In genomic region chr11:78365381-78365792, GRCh38 we compare ENCODE assay signal across 8 cellular contexts. TPM values are rescaled to one million over a fixed set of nuclear protein-coding genes. Genes with fewer than 3 reads are reported as not detected.
DNase-seq lines count a peak whose midpoint lies in the region; ATAC-seq and TF ChIP-seq lines count a peak whose summit lies in the region.
"Had no signal": no experiment of that assay in that cellular context is flagged by ENCODE, and none has a peak within 500 bp of the region (broad histone marks: within the 10 kb centered on the region; RNA-seq: fewer than 3 reads in every experiment).

No MANE protein-coding gene starts in this region.

- H3K4me1 ChIP-seq in Panc1 (ENCODE audit: control insufficient read depth, insufficient read depth, low read length) = peaks cover 9% of the 10 kb centered on the region
- no peaks in the 10 kb centered on the region for H3K4me1 ChIP-seq in foreskin keratinocyte

- no peaks in the 10 kb centered on the region for H3K27me3 Mint-ChIP-seq in activated T-cell treated with anti-CD3 and anti-CD28 coated beads, Interleukin-2, amount 50 U/mL, for 4 hours (ENCODE audit: low read depth)

- intact Hi-C loops in Panc1 (cut with micrococcal nuclease; ENCODE audit: unreplicated experiment) = no loop called here

- CTCF ChIA-PET in Panc1 (lab: Charles Lee) = no interaction called here

- BruUV-seq in Panc1 (replicated peaks; lab: Mats Ljungman, UMichigan) = no TSS peak

- H3K27ac ChIP-seq in Panc1 (ENCODE audit: low read length) (no peak overlapping the region), foreskin keratinocyte (no peak overlapping the region)

- peak; percentile 66 for ATAC-seq in Panc1
- ATAC-seq in foreskin keratinocyte = peak; percentile 64
- no peak for ATAC-seq in activated T-cell treated with anti-CD3 and anti-CD28 coated beads, Interleukin-2, amount 50 U/mL, for 4 hours

- in situ Hi-C loops in Panc1 (cut with HindIII; ENCODE audit: low pct_unique_long_range_greater_than_20kb, low sequenced_read_pairs) = no loop called here

- H3K27me3 ChIP-seq in H7 (ENCODE audit: control insufficient read depth, insufficient read depth, low read length) (no peaks in the 10 kb centered on the region), Panc1 (ENCODE audit: control insufficient read depth, insufficient read depth, low read length) (no peaks in the 10 kb centered on the region), foreskin keratinocyte (no peaks in the 10 kb centered on the region)

- no peaks in the 10 kb centered on the region for H3K9me3 ChIP-seq in Panc1 (ENCODE audit: control insufficient read depth, insufficient read depth, low read depth, low read length)

- H3K36me3 ChIP-seq in H7 (replicated peaks; ENCODE audit: control insufficient read depth, insufficient read depth, low read length) (no peaks in the 10 kb centered on the region), Panc1 (ENCODE audit: control insufficient read depth, insufficient read depth, low read length) (no peaks in the 10 kb centered on the region)

- H3K4me1 Mint-ChIP-seq in activated T-cell treated with anti-CD3 and anti-CD28 coated beads, Interleukin-2, amount 50 U/mL, for 4 hours (ENCODE audit: low read depth) = no peaks in the 10 kb centered on the region

- POLR2A ChIA-PET in Panc1 (lab: Charles Lee) = no interaction called here

- no peak overlapping the region for H3K4me3 Mint-ChIP-seq in activated T-cell treated with anti-CD3 and anti-CD28 coated beads, Interleukin-2, amount 50 U/mL, for 4 hours

- H3K9me3 Mint-ChIP-seq in activated T-cell treated with anti-CD3 and anti-CD28 coated beads, Interleukin-2, amount 50 U/mL, for 4 hours = no peaks in the 10 kb centered on the region

- H3K36me3 Mint-ChIP-seq in activated T-cell treated with anti-CD3 and anti-CD28 coated beads, Interleukin-2, amount 50 U/mL, for 4 hours (ENCODE audit: insufficient read depth) = no peaks in the 10 kb centered on the region

- DNase-seq in H7 (peak; percentile 73), Panc1 (ENCODE audit: low read depth, low spot score) (no peak), foreskin keratinocyte (peak; percentile 29 to 71), retina (peak; percentile 30)
- DNase-seq in activated CD8-positive, alpha-beta memory T cell treated with anti-CD3 and anti-CD28 coated beads for 24 hours = no peak
- no peak for DNase-seq in activated CD4-positive, CD25-positive, alpha-beta regulatory T cell treated with anti-CD3 and anti-CD28 coated beads, Interleukin-2, amount 50 U/mL, for 72 hours
- no peak for DNase-seq in activated T-cell treated with anti-CD3 and anti-CD28 coated beads, Interleukin-2, amount 50 U/mL, for 4 hours
- DNase-seq: activated CD4-positive, alpha-beta T cell treated with anti-CD3 and anti-CD28 coated beads, Interleukin-2, amount 50 U/mL, for 1 hour had no signal

- TF ChIP-seq CTCF in Panc1 (IDR thresholded peaks at IDR 0.05) = 0 out of 2 replicates have a peak, but pooled peaks have one; percentile 11
- no peak for TF ChIP-seq CTCF in foreskin keratinocyte (conservative IDR thresholded peaks at IDR 0.05)

- H3K4me3 ChIP-seq in H7 (ENCODE audit: insufficient read depth, low read depth, low read length) = no peak overlapping the region
- H3K4me3 ChIP-seq in Panc1 (ENCODE audit: low read depth in 2 of 2, low read length in 2 of 2) = no peak overlapping the region

RNA-seq across cellular contexts. Expression of gene GAB2, which starts 52.2 kb away (rescaled TPM):
- total RNA-seq in H7 (2014; rRNA removed; shearing (Covaris generic)) = 7.6 and 9.6 TPM in 2 replicates
- total RNA-seq in Panc1 (2021; ENCODE audit: unreplicated experiment) (10.0 TPM), foreskin keratinocyte (0.53 and 0.61 TPM in 2 replicates)
- polyA plus RNA-seq in Panc1 (2012; ENCODE audit: insufficient read length) = 5.8 TPM
- polyA plus RNA-seq in foreskin keratinocyte = 0.13 and 0.14 TPM in 2 replicates
- total RNA-seq in activated T-cell treated with anti-CD3 and anti-CD28 coated beads, Interleukin-2, amount 50 U/mL, for 4 hours = 1 to 10 TPM; 1.9 to 3.2 (median 3.2) TPM

Comparison
In these comparisons a context has a peak if more than half of its experiments do, and no peak if none do; other contexts are left out.
1. DNase-seq: peak in H7 (single experiment), foreskin keratinocyte (2 of 2) and retina (single experiment); none in Panc1 (single experiment), activated CD8-positive, alpha-beta memory T cell treated with anti-CD3 and anti-CD28 coated beads for 24 hours (single experiment), activated CD4-positive, CD25-positive, alpha-beta regulatory T cell treated with anti-CD3 and anti-CD28 coated beads, Interleukin-2, amount 50 U/mL, for 72 hours (single experiment) and activated T-cell treated with anti-CD3 and anti-CD28 coated beads, Interleukin-2, amount 50 U/mL, for 4 hours (single experiment).
2. ATAC-seq: peak in Panc1 (single experiment) and foreskin keratinocyte (single experiment); none in activated T-cell treated with anti-CD3 and anti-CD28 coated beads, Interleukin-2, amount 50 U/mL, for 4 hours (0 of 2).